Comparison of ENCODE assay signal across 25 cellular contexts in genomic region chrX:38105216-38105725, GRCh38.
"Had no signal": no experiment of that assay in that cellular context is flagged by ENCODE, and none has a peak within 500 bp of the region (broad histone marks: within the 10 kb centered on the region; RNA-seq: fewer than 3 reads in every experiment).

No MANE protein-coding gene starts in this region.

- H3K36me3 Mint-ChIP-seq: activated naive CD8-positive, alpha-beta T cell; brain; WTC11 had no signal

- H3K27me3 Mint-ChIP-seq: activated naive CD8-positive, alpha-beta T cell; activated naive CD8-positive, alpha-beta T cell treated with anti-CD3 and anti-CD28 coated beads, Interleukin-2, amount 50 U/mL, for 24 hours; brain had no signal

- H3K27ac Mint-ChIP-seq: activated CD4-positive, alpha-beta T cell treated with anti-CD3 and anti-CD28 coated beads for 36 hours; activated CD4-positive, alpha-beta T cell treated with anti-CD3 and anti-CD28 coated beads, Interleukin-2, amount 10 ng/mL, durations not matched to agents 7 days and 5 days; activated CD8-positive, alpha-beta T cell treated with anti-CD3 and anti-CD28 coated beads, Interleukin-2, amount 10 ng/mL, durations not matched to agents 7 days and 5 days; activated naive CD4-positive, alpha-beta T cell treated with anti-CD3 and anti-CD28 coated beads for 36 hours; activated naive CD8-positive, alpha-beta T cell; activated naive CD8-positive, alpha-beta T cell treated with anti-CD3 and anti-CD28 coated beads, Interleukin-2, amount 50 U/mL, for 24 hours; activated T-cell treated with anti-CD3 and anti-CD28 coated beads, Interleukin-2, amount 50 U/mL, for 24 hours; T-helper 2 cell treated with Interferon-gamma antibody and Interleukin-4, amounts not matched to agents 5 μg/mL and 100 μg/mL, for 36 hours; WTC11 had no signal

- ATAC-seq: activated CD4-positive, alpha-beta T cell treated with anti-CD3 and anti-CD28 coated beads for 36 hours; activated CD4-positive, CD25-positive, alpha-beta regulatory T cell treated with anti-CD3 and anti-CD28 coated beads, Interleukin-2, amount 50 U/mL, for 24 hours; activated CD8-positive, alpha-beta T cell treated with anti-CD3 and anti-CD28 coated beads, Interleukin-2, amount 10 ng/mL, durations not matched to agents 7 days and 5 days; activated naive CD8-positive, alpha-beta T cell treated with anti-CD3 and anti-CD28 coated beads, Interleukin-2, amount 50 U/mL, for 24 hours; WTC11 had no signal

- DNase-seq: activated CD4-positive, alpha-beta T cell treated with anti-CD3 and anti-CD28 coated beads for 36 hours; activated CD4-positive, alpha-beta T cell treated with anti-CD3 and anti-CD28 coated beads, Interleukin-2, amount 10 ng/mL, durations not matched to agents 7 days and 5 days; activated CD4-positive, alpha-beta T cell treated with anti-CD3 and anti-CD28 coated beads, Interleukin-2, amount 50 U/mL, for 48 hours; activated CD8-positive, alpha-beta T cell treated with anti-CD3 and anti-CD28 coated beads, Interleukin-2, amount 10 ng/mL, durations not matched to agents 7 days and 5 days; activated gamma-delta T cell treated with Interleukin-2 at 50 U/mL for 16 hours; activated naive CD4-positive, alpha-beta T cell treated with anti-CD3 and anti-CD28 coated beads for 36 hours; activated naive CD8-positive, alpha-beta T cell treated with anti-CD3 and anti-CD28 coated beads, Interleukin-2, amount 50 U/mL, for 24 hours; activated T-cell treated with anti-CD3 and anti-CD28 coated beads, Interleukin-2, amount 50 U/mL, for 24 hours; anterior cingulate cortex; caudate nucleus; cerebellar nuclear complex; NCI-H1105; NCI-H1417 treated with DMSO at 0.1 percent for 48 hours; NCI-H187 treated with DMSO at 0.1 percent for 48 hours; NCI-H2081; NCI-H345; NCI-H526; NCI-H748 treated with DMSO at 0.1 percent for 48 hours; Right ventricle myocardium superior had no signal

- FAIRE-seq: bronchial epithelial cell had no signal

- H3K4me1 Mint-ChIP-seq: activated CD4-positive, alpha-beta T cell treated with anti-CD3 and anti-CD28 coated beads for 36 hours; brain had no signal

- H3K9me3 Mint-ChIP-seq: activated CD4-positive, alpha-beta T cell treated with anti-CD3 and anti-CD28 coated beads, Interleukin-2, amount 10 ng/mL, durations not matched to agents 7 days and 5 days; activated naive CD4-positive, alpha-beta T cell treated with anti-CD3 and anti-CD28 coated beads for 36 hours; activated naive CD8-positive, alpha-beta T cell treated with anti-CD3 and anti-CD28 coated beads, Interleukin-2, amount 50 U/mL, for 24 hours; T-helper 2 cell treated with Interferon-gamma antibody and Interleukin-4, amounts not matched to agents 5 μg/mL and 100 μg/mL, for 36 hours; WTC11 had no signal

- H3K4me3 Mint-ChIP-seq: activated CD4-positive, alpha-beta T cell treated with anti-CD3 and anti-CD28 coated beads for 36 hours; activated CD4-positive, alpha-beta T cell treated with anti-CD3 and anti-CD28 coated beads, Interleukin-2, amount 10 ng/mL, durations not matched to agents 7 days and 5 days; activated CD8-positive, alpha-beta T cell treated with anti-CD3 and anti-CD28 coated beads, Interleukin-2, amount 10 ng/mL, durations not matched to agents 7 days and 5 days; activated naive CD4-positive, alpha-beta T cell treated with anti-CD3 and anti-CD28 coated beads for 36 hours; activated naive CD8-positive, alpha-beta T cell; activated naive CD8-positive, alpha-beta T cell treated with anti-CD3 and anti-CD28 coated beads, Interleukin-2, amount 50 U/mL, for 24 hours; activated T-cell treated with anti-CD3 and anti-CD28 coated beads, Interleukin-2, amount 50 U/mL, for 24 hours; brain; T-helper 2 cell treated with Interferon-gamma antibody and Interleukin-4, amounts not matched to agents 5 μg/mL and 100 μg/mL, for 36 hours; WTC11 had no signal
